ENCODE assay signal across 13 cellular contexts in genomic region chr5:20678814-20679298, GRCh38.
DNase-seq lines count a peak whose midpoint lies in the region; ATAC-seq and TF ChIP-seq lines count a peak whose summit lies in the region.
"Had no signal": no experiment of that assay in that cellular context is flagged by ENCODE, and none has a peak within 500 bp of the region (broad histone marks: within the 10 kb centered on the region; RNA-seq: fewer than 3 reads in every experiment).

No MANE protein-coding gene starts in this region.

- peaks cover 9% of the 10 kb centered on the region for H3K4me1 Mint-ChIP-seq in mesothelial cell of epicardium
- no peaks in the 10 kb centered on the region for H3K4me1 Mint-ChIP-seq in activated CD4-positive, alpha-beta memory T cell treated with anti-CD3 and anti-CD28 coated beads, Interleukin-2, amount 10 ng/mL, durations not matched to agents 7 days and 5 days
- H3K4me1 Mint-ChIP-seq: T-cell had no signal

- POLR2A ChIA-PET in activated CD4-positive, alpha-beta memory T cell treated with anti-CD3 and anti-CD28 coated beads, Interleukin-2, amount 10 ng/mL, durations not matched to agents 7 days and 5 days (lab: Charles Lee): no interaction called here

- H3K4me3 ChIP-seq in AG10803 (ENCODE audit: low read length) (no peak overlapping the region), fibroblast of the aortic adventitia (ENCODE audit: low read depth, low read length) (no peak overlapping the region)
- H3K4me3 ChIP-seq: thyroid gland had no signal

- CTCF ChIA-PET in activated CD4-positive, alpha-beta memory T cell treated with anti-CD3 and anti-CD28 coated beads, Interleukin-2, amount 10 ng/mL, durations not matched to agents 7 days and 5 days (lab: Charles Lee): no interaction called here

- no peak overlapping the region for H3K4me3 Mint-ChIP-seq in mesothelial cell of epicardium
- no peak overlapping the region for H3K4me3 Mint-ChIP-seq in activated CD4-positive, alpha-beta memory T cell treated with anti-CD3 and anti-CD28 coated beads, Interleukin-2, amount 10 ng/mL, durations not matched to agents 7 days and 5 days
- H3K4me3 Mint-ChIP-seq: T-cell had no signal

- peaks cover 4% of the 10 kb centered on the region for H3K9me3 Mint-ChIP-seq in mesothelial cell of epicardium
- peaks cover 13% of the 10 kb centered on the region for H3K9me3 Mint-ChIP-seq in activated CD4-positive, alpha-beta memory T cell treated with anti-CD3 and anti-CD28 coated beads, Interleukin-2, amount 10 ng/mL, durations not matched to agents 7 days and 5 days

- peak; percentile 47 for ATAC-seq in HG02610 (IDR thresholded peaks at IDR 0.05; ENCODE audit: unreplicated experiment)
- ATAC-seq: T-cell had no signal

- H3K27me3 Mint-ChIP-seq in mesothelial cell of epicardium (ENCODE audit: low read depth): no peaks in the 10 kb centered on the region
- H3K27me3 Mint-ChIP-seq in activated CD4-positive, alpha-beta memory T cell treated with anti-CD3 and anti-CD28 coated beads, Interleukin-2, amount 10 ng/mL, durations not matched to agents 7 days and 5 days: no peaks in the 10 kb centered on the region
- H3K27me3 Mint-ChIP-seq: T-cell had no signal

- H3K27ac Mint-ChIP-seq in mesothelial cell of epicardium: no peak overlapping the region
- no peak overlapping the region for H3K27ac Mint-ChIP-seq in activated CD4-positive, alpha-beta memory T cell treated with anti-CD3 and anti-CD28 coated beads, Interleukin-2, amount 10 ng/mL, durations not matched to agents 7 days and 5 days
- H3K27ac Mint-ChIP-seq: activated T-helper 2 cell treated with anti-CD3 and anti-CD28 coated beads, Interferon-gamma antibody, Interleukin-2, Interleukin-4, amounts not matched to agents 10 μg/mL and 5 μg/mL and 100 μg/mL, durations not matched to agents 14 hours and 24 hours and 36 hours; T-cell had no signal

- intact Hi-C loops in head of caudate nucleus (cut with DNase I): no loop called here

- no peak for TF ChIP-seq CTCF in AG10803 (conservative IDR thresholded peaks at IDR 0.05; ENCODE audit: low read length)
- no peak for TF ChIP-seq CTCF in fibroblast of the aortic adventitia (IDR thresholded peaks at IDR 0.05; ENCODE audit: insufficient read depth, low read length)
- no peak for TF ChIP-seq CTCF in mesothelial cell of epicardium (IDR thresholded peaks at IDR 0.05; ENCODE audit: unreplicated experiment)

- DNase-seq in AG10803 (ENCODE audit: low read depth): peak; percentile 52
- peak; percentile 78 for DNase-seq in SIG-M5 treated with dmso at 0.1 percent for 504 hours (lab: John Stamatoyannopoulos, UW; ENCODE audit: unreplicated experiment)
- DNase-seq in fibroblast of the aortic adventitia (ENCODE audit: low read depth): peak; percentile 95
- DNase-seq in mesothelial cell of epicardium (ENCODE audit: low spot score in 2 of 2, unreplicated experiment in 2 of 2): no peak
- no peak for DNase-seq in head of caudate nucleus
- DNase-seq in T-helper 1 cell: no peak
- DNase-seq in activated CD4-positive, alpha-beta memory T cell treated with anti-CD3 and anti-CD28 coated beads, Interleukin-2, amount 10 ng/mL, durations not matched to agents 7 days and 5 days: no peak
- DNase-seq: COR-L47; stimulated activated CD4-positive, alpha-beta T cell treated with anti-CD3 and anti-CD28 coated beads, Interleukin-1b, Interleukin-23, amount 100 ng/mL, for 48 hours; T-cell; thyroid gland had no signal

- H3K36me3 Mint-ChIP-seq in mesothelial cell of epicardium: no peaks in the 10 kb centered on the region
- H3K36me3 Mint-ChIP-seq in activated CD4-positive, alpha-beta memory T cell treated with anti-CD3 and anti-CD28 coated beads, Interleukin-2, amount 10 ng/mL, durations not matched to agents 7 days and 5 days (ENCODE audit: low read depth): no peaks in the 10 kb centered on the region
- H3K36me3 Mint-ChIP-seq: T-cell had no signal

Comparison
In these comparisons a context has a peak if more than half of its experiments do, and no peak if none do; other contexts are left out.
1. DNase-seq: peak in AG10803 (single experiment), SIG-M5 treated with dmso at 0.1 percent for 504 hours (single experiment) and fibroblast of the aortic adventitia (single experiment); none in mesothelial cell of epicardium (0 of 2), head of caudate nucleus (0 of 42), T-helper 1 cell (0 of 5) and activated CD4-positive, alpha-beta memory T cell treated with anti-CD3 and anti-CD28 coated beads, Interleukin-2, amount 10 ng/mL, durations not matched to agents 7 days and 5 days (single experiment).